1 cellular context compared by ENCODE assay signal in the genomic region with DNA sequence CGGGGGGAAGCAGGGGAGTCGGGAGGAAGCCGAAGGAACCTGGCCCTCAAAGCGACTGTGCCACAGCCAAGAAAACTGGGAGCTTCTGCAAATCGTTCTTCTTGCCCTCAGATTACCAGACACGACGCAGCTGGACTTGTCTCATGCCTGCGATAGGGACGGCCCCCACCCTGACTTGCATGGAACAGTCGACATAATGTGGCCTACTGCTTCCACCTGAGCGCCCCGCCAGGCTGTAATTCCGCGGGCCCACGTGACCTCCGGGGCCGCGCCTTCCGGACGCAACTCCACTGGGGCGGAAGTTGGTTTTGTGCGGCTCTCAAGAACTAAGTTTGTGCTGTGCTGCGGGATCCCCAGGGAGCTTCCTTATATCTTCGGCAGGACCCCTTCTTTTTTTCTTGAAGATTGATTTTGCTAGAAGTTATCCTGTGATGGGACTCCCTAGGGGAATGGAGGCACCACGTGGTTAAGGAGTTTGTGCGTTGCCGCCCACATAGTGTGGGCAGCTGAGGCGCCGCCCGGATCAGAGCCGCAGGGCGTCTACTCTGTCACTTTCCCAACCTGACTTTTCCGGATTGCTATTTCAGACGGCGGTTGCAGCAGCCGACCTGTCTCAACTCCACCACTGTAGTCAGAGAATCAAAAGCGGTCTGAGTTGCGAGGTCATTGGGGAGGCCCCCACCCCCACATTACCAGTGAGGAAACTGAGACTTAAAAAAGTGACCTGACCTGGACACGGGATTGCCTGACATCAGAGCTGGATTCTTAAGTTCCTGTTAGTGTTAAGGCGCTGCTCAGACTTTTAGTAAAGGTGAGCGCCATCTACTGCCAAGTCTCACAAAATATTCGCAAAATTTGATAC.
TF ChIP-seq lines count a peak whose summit lies in the region.

No MANE protein-coding gene starts in this region.

TF ChIP-seq in K562, 482 proteins besides CTCF, POLR2A, EP300 and RAD21 (continued from another document and continues in another):
- TF ChIP-seq, protein P1, sequence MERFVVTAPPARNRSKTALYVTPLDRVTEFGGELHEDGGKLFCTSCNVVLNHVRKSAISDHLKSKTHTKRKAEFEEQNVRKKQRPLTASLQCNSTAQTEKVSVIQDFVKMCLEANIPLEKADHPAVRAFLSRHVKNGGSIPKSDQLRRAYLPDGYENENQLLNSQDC (CRISPR knock-in tag; IDR thresholded peaks at IDR 0.05), result no peak
- TF ChIP-seq ZC3H8 (IDR thresholded peaks at IDR 0.05), result no peak
- TF ChIP-seq CHD4 (IDR thresholded peaks at IDR 0.05; ENCODE audit: insufficient read depth, insufficient replicate concordance, low read depth, low read length, poor library complexity, severe bottlenecking), result no peak
- no peak for TF ChIP-seq FOXP1 (CRISPR knock-in tag; IDR thresholded peaks at IDR 0.05)
- no peak for TF ChIP-seq PCBP1 (IDR thresholded peaks at IDR 0.05; ENCODE audit: low read depth, low read length, poor library complexity, severe bottlenecking)
- no peak for TF ChIP-seq ZSCAN32 (CRISPR knock-in tag; IDR thresholded peaks at IDR 0.05)
- no peak for TF ChIP-seq RFX7 (CRISPR knock-in tag; IDR thresholded peaks at IDR 0.05)
- TF ChIP-seq FOXK2 (conservative IDR thresholded peaks at IDR 0.05 in 1 of 2, IDR thresholded peaks at IDR 0.05 in 1 of 2; ENCODE audit: low read depth in 2 of 2), result peak in 1 of 2 experiments; percentile 100; a peak in 3 of 4 replicates
- TF ChIP-seq, protein P2, sequence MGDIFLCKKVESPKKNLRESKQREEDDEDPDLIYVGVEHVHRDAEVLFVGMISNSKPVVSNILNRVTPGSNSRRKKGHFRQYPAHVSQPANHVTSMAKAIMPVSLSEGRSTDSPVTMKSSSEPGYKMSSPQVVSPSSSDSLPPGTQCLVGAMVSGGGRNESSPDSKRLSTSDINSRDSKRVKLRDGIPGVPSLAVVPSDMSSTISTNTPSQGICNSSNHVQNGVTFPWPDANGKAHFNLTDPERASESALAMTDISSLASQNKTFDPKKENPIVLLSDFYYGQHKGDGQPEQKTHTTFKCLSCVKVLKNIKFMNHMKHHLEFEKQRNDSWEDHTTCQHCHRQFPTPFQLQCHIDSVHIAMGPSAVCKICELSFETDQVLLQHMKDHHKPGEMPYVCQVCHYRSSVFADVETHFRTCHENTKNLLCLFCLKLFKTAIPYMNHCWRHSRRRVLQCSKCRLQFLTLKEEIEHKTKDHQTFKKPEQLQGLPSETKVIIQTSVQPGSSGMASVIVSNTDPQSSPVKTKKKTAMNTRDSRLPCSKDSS (IDR thresholded peaks at IDR 0.05; ENCODE audit: low read depth, partially characterized antibody), result no peak
- TF ChIP-seq, protein P3, sequence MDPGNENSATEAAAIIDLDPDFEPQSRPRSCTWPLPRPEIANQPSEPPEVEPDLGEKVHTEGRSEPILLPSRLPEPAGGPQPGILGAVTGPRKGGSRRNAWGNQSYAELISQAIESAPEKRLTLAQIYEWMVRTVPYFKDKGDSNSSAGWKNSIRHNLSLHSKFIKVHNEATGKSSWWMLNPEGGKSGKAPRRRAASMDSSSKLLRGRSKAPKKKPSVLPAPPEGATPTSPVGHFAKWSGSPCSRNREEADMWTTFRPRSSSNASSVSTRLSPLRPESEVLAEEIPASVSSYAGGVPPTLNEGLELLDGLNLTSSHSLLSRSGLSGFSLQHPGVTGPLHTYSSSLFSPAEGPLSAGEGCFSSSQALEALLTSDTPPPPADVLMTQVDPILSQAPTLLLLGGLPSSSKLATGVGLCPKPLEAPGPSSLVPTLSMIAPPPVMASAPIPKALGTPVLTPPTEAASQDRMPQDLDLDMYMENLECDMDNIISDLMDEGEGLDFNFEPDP (CRISPR knock-in tag; IDR thresholded peaks at IDR 0.05), result no peak
- TF ChIP-seq FOXJ2 (tag; IDR thresholded peaks at IDR 0.05), result peak; percentile 76
- peak; percentile 20; the same call in 1 of the 2 replicates for TF ChIP-seq SMC3 (conservative IDR thresholded peaks at IDR 0.05; ENCODE audit: insufficient read depth, low read depth, low read length)
- TF ChIP-seq TCF7 (IDR thresholded peaks at IDR 0.05; ENCODE audit: borderline replicate concordance), result peak; percentile 45; the same call in 1 of the 2 replicates
- peak; percentile 55; the same call in 1 of the 2 replicates for TF ChIP-seq ZSCAN29 (IDR thresholded peaks at IDR 0.05)
- TF ChIP-seq, protein P4, sequence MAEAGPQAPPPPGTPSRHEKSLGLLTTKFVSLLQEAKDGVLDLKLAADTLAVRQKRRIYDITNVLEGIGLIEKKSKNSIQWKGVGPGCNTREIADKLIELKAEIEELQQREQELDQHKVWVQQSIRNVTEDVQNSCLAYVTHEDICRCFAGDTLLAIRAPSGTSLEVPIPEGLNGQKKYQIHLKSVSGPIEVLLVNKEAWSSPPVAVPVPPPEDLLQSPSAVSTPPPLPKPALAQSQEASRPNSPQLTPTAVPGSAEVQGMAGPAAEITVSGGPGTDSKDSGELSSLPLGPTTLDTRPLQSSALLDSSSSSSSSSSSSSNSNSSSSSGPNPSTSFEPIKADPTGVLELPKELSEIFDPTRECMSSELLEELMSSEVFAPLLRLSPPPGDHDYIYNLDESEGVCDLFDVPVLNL (CRISPR knock-in tag; IDR thresholded peaks at IDR 0.05; ENCODE audit: low read depth), result no peak
- TF ChIP-seq BDP1 (IDR thresholded peaks at IDR 0.05; ENCODE audit: insufficient read depth, insufficient read length), result no peak
- TF ChIP-seq, protein P5, sequence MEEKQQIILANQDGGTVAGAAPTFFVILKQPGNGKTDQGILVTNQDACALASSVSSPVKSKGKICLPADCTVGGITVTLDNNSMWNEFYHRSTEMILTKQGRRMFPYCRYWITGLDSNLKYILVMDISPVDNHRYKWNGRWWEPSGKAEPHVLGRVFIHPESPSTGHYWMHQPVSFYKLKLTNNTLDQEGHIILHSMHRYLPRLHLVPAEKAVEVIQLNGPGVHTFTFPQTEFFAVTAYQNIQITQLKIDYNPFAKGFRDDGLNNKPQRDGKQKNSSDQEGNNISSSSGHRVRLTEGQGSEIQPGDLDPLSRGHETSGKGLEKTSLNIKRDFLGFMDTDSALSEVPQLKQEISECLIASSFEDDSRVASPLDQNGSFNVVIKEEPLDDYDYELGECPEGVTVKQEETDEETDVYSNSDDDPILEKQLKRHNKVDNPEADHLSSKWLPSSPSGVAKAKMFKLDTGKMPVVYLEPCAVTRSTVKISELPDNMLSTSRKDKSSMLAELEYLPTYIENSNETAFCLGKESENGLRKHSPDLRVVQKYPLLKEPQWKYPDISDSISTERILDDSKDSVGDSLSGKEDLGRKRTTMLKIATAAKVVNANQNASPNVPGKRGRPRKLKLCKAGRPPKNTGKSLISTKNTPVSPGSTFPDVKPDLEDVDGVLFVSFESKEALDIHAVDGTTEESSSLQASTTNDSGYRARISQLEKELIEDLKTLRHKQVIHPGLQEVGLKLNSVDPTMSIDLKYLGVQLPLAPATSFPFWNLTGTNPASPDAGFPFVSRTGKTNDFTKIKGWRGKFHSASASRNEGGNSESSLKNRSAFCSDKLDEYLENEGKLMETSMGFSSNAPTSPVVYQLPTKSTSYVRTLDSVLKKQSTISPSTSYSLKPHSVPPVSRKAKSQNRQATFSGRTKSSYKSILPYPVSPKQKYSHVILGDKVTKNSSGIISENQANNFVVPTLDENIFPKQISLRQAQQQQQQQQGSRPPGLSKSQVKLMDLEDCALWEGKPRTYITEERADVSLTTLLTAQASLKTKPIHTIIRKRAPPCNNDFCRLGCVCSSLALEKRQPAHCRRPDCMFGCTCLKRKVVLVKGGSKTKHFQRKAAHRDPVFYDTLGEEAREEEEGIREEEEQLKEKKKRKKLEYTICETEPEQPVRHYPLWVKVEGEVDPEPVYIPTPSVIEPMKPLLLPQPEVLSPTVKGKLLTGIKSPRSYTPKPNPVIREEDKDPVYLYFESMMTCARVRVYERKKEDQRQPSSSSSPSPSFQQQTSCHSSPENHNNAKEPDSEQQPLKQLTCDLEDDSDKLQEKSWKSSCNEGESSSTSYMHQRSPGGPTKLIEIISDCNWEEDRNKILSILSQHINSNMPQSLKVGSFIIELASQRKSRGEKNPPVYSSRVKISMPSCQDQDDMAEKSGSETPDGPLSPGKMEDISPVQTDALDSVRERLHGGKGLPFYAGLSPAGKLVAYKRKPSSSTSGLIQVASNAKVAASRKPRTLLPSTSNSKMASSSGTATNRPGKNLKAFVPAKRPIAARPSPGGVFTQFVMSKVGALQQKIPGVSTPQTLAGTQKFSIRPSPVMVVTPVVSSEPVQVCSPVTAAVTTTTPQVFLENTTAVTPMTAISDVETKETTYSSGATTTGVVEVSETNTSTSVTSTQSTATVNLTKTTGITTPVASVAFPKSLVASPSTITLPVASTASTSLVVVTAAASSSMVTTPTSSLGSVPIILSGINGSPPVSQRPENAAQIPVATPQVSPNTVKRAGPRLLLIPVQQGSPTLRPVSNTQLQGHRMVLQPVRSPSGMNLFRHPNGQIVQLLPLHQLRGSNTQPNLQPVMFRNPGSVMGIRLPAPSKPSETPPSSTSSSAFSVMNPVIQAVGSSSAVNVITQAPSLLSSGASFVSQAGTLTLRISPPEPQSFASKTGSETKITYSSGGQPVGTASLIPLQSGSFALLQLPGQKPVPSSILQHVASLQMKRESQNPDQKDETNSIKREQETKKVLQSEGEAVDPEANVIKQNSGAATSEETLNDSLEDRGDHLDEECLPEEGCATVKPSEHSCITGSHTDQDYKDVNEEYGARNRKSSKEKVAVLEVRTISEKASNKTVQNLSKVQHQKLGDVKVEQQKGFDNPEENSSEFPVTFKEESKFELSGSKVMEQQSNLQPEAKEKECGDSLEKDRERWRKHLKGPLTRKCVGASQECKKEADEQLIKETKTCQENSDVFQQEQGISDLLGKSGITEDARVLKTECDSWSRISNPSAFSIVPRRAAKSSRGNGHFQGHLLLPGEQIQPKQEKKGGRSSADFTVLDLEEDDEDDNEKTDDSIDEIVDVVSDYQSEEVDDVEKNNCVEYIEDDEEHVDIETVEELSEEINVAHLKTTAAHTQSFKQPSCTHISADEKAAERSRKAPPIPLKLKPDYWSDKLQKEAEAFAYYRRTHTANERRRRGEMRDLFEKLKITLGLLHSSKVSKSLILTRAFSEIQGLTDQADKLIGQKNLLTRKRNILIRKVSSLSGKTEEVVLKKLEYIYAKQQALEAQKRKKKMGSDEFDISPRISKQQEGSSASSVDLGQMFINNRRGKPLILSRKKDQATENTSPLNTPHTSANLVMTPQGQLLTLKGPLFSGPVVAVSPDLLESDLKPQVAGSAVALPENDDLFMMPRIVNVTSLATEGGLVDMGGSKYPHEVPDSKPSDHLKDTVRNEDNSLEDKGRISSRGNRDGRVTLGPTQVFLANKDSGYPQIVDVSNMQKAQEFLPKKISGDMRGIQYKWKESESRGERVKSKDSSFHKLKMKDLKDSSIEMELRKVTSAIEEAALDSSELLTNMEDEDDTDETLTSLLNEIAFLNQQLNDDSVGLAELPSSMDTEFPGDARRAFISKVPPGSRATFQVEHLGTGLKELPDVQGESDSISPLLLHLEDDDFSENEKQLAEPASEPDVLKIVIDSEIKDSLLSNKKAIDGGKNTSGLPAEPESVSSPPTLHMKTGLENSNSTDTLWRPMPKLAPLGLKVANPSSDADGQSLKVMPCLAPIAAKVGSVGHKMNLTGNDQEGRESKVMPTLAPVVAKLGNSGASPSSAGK (IDR thresholded peaks at IDR 0.05), result no peak; the same call in none of the 2 replicates
- TF ChIP-seq HNRNPUL1 (IDR thresholded peaks at IDR 0.05; ENCODE audit: low read length), result no peak
- TF ChIP-seq ETV5 (CRISPR knock-in tag; IDR thresholded peaks at IDR 0.05; ENCODE audit: low read depth), result peak; percentile 68; the same call in 1 of the 2 replicates
- TF ChIP-seq MAFK (IDR thresholded peaks at IDR 0.05; ENCODE audit: low read length), result no peak
- TF ChIP-seq CBX5 (IDR thresholded peaks at IDR 0.05; ENCODE audit: borderline replicate concordance, low read depth), result no peak
- TF ChIP-seq, protein P6, sequence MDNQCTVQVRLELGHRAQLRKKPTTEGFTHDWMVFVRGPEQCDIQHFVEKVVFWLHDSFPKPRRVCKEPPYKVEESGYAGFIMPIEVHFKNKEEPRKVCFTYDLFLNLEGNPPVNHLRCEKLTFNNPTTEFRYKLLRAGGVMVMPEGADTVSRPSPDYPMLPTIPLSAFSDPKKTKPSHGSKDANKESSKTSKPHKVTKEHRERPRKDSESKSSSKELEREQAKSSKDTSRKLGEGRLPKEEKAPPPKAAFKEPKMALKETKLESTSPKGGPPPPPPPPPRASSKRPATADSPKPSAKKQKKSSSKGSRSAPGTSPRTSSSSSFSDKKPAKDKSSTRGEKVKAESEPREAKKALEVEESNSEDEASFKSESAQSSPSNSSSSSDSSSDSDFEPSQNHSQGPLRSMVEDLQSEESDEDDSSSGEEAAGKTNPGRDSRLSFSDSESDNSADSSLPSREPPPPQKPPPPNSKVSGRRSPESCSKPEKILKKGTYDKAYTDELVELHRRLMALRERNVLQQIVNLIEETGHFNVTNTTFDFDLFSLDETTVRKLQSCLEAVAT (IDR thresholded peaks at IDR 0.05), result peak; percentile 46 to 63; a peak in 2 of 4 replicates
- TF ChIP-seq KHSRP (IDR thresholded peaks at IDR 0.05), result no peak
- no peak for TF ChIP-seq ZC3H4 (CRISPR knock-in tag; IDR thresholded peaks at IDR 0.05; ENCODE audit: borderline replicate concordance)
- TF ChIP-seq ZC3H11A (IDR thresholded peaks at IDR 0.05; ENCODE audit: low read depth, low read length), result no peak
- TF ChIP-seq, protein P7, sequence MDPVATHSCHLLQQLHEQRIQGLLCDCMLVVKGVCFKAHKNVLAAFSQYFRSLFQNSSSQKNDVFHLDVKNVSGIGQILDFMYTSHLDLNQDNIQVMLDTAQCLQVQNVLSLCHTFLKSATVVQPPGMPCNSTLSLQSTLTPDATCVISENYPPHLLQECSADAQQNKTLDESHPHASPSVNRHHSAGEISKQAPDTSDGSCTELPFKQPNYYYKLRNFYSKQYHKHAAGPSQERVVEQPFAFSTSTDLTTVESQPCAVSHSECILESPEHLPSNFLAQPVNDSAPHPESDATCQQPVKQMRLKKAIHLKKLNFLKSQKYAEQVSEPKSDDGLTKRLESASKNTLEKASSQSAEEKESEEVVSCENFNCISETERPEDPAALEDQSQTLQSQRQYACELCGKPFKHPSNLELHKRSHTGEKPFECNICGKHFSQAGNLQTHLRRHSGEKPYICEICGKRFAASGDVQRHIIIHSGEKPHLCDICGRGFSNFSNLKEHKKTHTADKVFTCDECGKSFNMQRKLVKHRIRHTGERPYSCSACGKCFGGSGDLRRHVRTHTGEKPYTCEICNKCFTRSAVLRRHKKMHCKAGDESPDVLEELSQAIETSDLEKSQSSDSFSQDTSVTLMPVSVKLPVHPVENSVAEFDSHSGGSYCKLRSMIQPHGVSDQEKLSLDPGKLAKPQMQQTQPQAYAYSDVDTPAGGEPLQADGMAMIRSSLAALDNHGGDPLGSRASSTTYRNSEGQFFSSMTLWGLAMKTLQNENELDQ (CRISPR knock-in tag; IDR thresholded peaks at IDR 0.05; ENCODE audit: borderline replicate concordance), result no peak
- no peak for TF ChIP-seq SIRT6 (IDR thresholded peaks at IDR 0.05; ENCODE audit: low read depth, low read length)
- peak; percentile 48 for TF ChIP-seq ARID1B (IDR thresholded peaks at IDR 0.05)
- peak; percentile 9 for TF ChIP-seq SMAD1 (IDR thresholded peaks at IDR 0.05; ENCODE audit: low read depth, low read length, partially characterized antibody)
- TF ChIP-seq SP1 (CRISPR knock-in tag; IDR thresholded peaks at IDR 0.05), result peak; percentile 41; the same call in 1 of the 2 replicates
- TF ChIP-seq ZNF431 (CRISPR knock-in tag; IDR thresholded peaks at IDR 0.05), result no peak
- no peak for TF ChIP-seq KAT2B (IDR thresholded peaks at IDR 0.05; ENCODE audit: low read depth, low read length)
- TF ChIP-seq NFIC (IDR thresholded peaks at IDR 0.05), result no peak
- TF ChIP-seq, protein P8, sequence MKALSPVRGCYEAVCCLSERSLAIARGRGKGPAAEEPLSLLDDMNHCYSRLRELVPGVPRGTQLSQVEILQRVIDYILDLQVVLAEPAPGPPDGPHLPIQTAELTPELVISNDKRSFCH (CRISPR knock-in tag; IDR thresholded peaks at IDR 0.05), result no peak
- TF ChIP-seq, protein P8 (tag; IDR thresholded peaks at IDR 0.05), result no peak
